Comparison of ENCODE assay signal across 1 cellular context in the genomic region with DNA sequence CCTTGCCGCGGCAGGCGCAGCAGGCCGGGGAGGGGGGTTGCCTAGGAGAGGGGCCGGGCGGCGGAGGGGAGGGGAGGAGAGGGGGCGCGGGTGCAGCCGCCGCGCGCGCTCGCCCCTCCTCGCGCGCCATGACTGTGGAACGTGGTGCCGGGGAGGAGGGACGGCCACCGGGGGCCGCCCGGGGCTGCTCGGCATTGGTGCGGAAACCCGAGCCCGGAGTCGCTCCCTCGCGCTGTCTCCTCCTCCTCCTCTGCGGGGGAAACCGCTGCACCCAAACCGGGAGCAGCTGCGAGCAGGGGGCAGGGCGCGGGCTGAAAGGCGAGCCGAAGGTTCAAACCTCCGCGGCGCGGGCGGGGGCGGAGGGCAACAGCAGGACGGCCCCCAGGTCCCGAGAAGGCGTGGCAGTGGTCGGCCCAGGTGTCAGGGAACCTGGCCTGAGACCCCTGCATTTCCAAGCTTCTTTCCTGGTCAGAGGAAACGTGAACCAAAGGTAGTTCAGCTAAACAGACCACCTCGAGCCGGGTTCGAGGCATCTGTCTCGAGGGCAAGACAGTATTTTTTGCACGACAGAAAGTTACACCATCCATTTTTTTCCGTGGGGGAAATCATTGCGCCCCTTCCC.
A peak's percentile ranks its signal among the peaks of the same experiment; 100 is the strongest.
TF ChIP-seq lines count a peak whose summit lies in the region.

No MANE protein-coding gene starts in this region.

TF ChIP-seq in SK-N-SH, 30 proteins besides CTCF, POLR2A, EP300 and RAD21 (continued from another document):
- TF ChIP-seq FOXM1 (IDR thresholded peaks at IDR 0.05; ENCODE audit: low read depth) (no peak), RFX5 (IDR thresholded peaks at IDR 0.05; ENCODE audit: low read length) (no peak), POLR2AphosphoS5 (IDR thresholded peaks at IDR 0.05; ENCODE audit: low read depth, low read length) (peak; percentile 51; the same call in 1 of the 2 replicates), RCOR1 (IDR thresholded peaks at IDR 0.05; ENCODE audit: low read length) (0 out of 2 replicates have a peak, but pooled peaks have one; percentile 6), TCF12 (IDR thresholded peaks at IDR 0.05) (peak; percentile 57; the same call in 1 of the 2 replicates), NRF1 (IDR thresholded peaks at IDR 0.05; ENCODE audit: low read depth, low read length) (peak; percentile 37; the same call in 1 of the 2 replicates), GABPA (IDR thresholded peaks at IDR 0.05; ENCODE audit: low read depth) (no peak), FOXJ3 (CRISPR knock-in tag; IDR thresholded peaks at IDR 0.05) (no peak), CHD2 (IDR thresholded peaks at IDR 0.05; ENCODE audit: low read length, partially characterized antibody) (no peak), GATA2 (CRISPR knock-in tag; IDR thresholded peaks at IDR 0.05) (no peak), TAF1 (IDR thresholded peaks at IDR 0.05; ENCODE audit: borderline replicate concordance, low read depth, low read length) (peak; percentile 67; the same call in 1 of the 2 replicates), FOSL2 (IDR thresholded peaks at IDR 0.05; ENCODE audit: borderline replicate concordance, low read depth) (no peak), NFIC (IDR thresholded peaks at IDR 0.05; ENCODE audit: borderline replicate concordance) (no peak), SMC3 (IDR thresholded peaks at IDR 0.05; ENCODE audit: low read depth, low read length) (peak; percentile 1; the same call in 1 of the 2 replicates), TEAD4 (IDR thresholded peaks at IDR 0.05; ENCODE audit: borderline replicate concordance, insufficient read depth) (peak; percentile 35; the same call in 1 of the 2 replicates), RXRA (IDR thresholded peaks at IDR 0.05; ENCODE audit: borderline replicate concordance, low read depth) (0 out of 2 replicates have a peak, but pooled peaks have one; percentile 13), YY1 (IDR thresholded peaks at IDR 0.05; ENCODE audit: low read depth) (peak; percentile 67; the same call in 1 of the 2 replicates), EZH2phosphoT487 (IDR thresholded peaks at IDR 0.05; ENCODE audit: borderline replicate concordance, low read depth) (no peak), ELF1 (IDR thresholded peaks at IDR 0.05) (peak; percentile 16; the same call in 1 of the 2 replicates), MEF2A (IDR thresholded peaks at IDR 0.05; ENCODE audit: borderline replicate concordance, low read depth) (no peak), MXI1 (IDR thresholded peaks at IDR 0.05; ENCODE audit: low read depth, low read length) (no peak), SIN3A (IDR thresholded peaks at IDR 0.05; ENCODE audit: borderline replicate concordance, low read depth, low read length) (no peak)
- TF ChIP-seq, protein P1, sequence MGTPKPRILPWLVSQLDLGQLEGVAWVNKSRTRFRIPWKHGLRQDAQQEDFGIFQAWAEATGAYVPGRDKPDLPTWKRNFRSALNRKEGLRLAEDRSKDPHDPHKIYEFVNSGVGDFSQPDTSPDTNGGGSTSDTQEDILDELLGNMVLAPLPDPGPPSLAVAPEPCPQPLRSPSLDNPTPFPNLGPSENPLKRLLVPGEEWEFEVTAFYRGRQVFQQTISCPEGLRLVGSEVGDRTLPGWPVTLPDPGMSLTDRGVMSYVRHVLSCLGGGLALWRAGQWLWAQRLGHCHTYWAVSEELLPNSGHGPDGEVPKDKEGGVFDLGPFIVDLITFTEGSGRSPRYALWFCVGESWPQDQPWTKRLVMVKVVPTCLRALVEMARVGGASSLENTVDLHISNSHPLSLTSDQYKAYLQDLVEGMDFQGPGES (IDR thresholded peaks at IDR 0.05; ENCODE audit: low read depth, low read length), result no peak
- TF ChIP-seq, protein P2, sequence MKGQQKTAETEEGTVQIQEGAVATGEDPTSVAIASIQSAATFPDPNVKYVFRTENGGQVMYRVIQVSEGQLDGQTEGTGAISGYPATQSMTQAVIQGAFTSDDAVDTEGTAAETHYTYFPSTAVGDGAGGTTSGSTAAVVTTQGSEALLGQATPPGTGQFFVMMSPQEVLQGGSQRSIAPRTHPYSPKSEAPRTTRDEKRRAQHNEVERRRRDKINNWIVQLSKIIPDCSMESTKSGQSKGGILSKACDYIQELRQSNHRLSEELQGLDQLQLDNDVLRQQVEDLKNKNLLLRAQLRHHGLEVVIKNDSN (IDR thresholded peaks at IDR 0.05; ENCODE audit: borderline replicate concordance, low read depth), result 0 out of 2 replicates have a peak, but pooled peaks have one; percentile 10
- TF ChIP-seq, protein P3, sequence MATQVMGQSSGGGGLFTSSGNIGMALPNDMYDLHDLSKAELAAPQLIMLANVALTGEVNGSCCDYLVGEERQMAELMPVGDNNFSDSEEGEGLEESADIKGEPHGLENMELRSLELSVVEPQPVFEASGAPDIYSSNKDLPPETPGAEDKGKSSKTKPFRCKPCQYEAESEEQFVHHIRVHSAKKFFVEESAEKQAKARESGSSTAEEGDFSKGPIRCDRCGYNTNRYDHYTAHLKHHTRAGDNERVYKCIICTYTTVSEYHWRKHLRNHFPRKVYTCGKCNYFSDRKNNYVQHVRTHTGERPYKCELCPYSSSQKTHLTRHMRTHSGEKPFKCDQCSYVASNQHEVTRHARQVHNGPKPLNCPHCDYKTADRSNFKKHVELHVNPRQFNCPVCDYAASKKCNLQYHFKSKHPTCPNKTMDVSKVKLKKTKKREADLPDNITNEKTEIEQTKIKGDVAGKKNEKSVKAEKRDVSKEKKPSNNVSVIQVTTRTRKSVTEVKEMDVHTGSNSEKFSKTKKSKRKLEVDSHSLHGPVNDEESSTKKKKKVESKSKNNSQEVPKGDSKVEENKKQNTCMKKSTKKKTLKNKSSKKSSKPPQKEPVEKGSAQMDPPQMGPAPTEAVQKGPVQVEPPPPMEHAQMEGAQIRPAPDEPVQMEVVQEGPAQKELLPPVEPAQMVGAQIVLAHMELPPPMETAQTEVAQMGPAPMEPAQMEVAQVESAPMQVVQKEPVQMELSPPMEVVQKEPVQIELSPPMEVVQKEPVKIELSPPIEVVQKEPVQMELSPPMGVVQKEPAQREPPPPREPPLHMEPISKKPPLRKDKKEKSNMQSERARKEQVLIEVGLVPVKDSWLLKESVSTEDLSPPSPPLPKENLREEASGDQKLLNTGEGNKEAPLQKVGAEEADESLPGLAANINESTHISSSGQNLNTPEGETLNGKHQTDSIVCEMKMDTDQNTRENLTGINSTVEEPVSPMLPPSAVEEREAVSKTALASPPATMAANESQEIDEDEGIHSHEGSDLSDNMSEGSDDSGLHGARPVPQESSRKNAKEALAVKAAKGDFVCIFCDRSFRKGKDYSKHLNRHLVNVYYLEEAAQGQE (IDR thresholded peaks at IDR 0.05; ENCODE audit: low read depth, low read length), result no peak; the same call in 1 of the 2 replicates
- TF ChIP-seq, protein P4, sequence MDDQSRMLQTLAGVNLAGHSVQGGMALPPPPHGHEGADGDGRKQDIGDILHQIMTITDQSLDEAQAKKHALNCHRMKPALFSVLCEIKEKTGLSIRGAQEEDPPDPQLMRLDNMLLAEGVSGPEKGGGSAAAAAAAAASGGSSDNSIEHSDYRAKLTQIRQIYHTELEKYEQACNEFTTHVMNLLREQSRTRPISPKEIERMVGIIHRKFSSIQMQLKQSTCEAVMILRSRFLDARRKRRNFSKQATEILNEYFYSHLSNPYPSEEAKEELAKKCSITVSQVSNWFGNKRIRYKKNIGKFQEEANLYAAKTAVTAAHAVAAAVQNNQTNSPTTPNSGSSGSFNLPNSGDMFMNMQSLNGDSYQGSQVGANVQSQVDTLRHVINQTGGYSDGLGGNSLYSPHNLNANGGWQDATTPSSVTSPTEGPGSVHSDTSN (IDR thresholded peaks at IDR 0.05), result no peak
- TF ChIP-seq, protein P5, sequence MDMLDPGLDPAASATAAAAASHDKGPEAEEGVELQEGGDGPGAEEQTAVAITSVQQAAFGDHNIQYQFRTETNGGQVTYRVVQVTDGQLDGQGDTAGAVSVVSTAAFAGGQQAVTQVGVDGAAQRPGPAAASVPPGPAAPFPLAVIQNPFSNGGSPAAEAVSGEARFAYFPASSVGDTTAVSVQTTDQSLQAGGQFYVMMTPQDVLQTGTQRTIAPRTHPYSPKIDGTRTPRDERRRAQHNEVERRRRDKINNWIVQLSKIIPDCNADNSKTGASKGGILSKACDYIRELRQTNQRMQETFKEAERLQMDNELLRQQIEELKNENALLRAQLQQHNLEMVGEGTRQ (IDR thresholded peaks at IDR 0.05; ENCODE audit: borderline replicate concordance, low read depth, low read length), result no peak
- TF ChIP-seq, protein P6, sequence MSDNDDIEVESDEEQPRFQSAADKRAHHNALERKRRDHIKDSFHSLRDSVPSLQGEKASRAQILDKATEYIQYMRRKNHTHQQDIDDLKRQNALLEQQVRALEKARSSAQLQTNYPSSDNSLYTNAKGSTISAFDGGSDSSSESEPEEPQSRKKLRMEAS (IDR thresholded peaks at IDR 0.05; ENCODE audit: low read depth), result peak; percentile 8; the same call in 1 of the 2 replicates
- TF ChIP-seq, protein P7, sequence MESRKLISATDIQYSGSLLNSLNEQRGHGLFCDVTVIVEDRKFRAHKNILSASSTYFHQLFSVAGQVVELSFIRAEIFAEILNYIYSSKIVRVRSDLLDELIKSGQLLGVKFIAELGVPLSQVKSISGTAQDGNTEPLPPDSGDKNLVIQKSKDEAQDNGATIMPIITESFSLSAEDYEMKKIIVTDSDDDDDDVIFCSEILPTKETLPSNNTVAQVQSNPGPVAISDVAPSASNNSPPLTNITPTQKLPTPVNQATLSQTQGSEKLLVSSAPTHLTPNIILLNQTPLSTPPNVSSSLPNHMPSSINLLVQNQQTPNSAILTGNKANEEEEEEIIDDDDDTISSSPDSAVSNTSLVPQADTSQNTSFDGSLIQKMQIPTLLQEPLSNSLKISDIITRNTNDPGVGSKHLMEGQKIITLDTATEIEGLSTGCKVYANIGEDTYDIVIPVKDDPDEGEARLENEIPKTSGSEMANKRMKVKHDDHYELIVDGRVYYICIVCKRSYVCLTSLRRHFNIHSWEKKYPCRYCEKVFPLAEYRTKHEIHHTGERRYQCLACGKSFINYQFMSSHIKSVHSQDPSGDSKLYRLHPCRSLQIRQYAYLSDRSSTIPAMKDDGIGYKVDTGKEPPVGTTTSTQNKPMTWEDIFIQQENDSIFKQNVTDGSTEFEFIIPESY (IDR thresholded peaks at IDR 0.05; ENCODE audit: borderline replicate concordance, low read depth), result no peak
